In the genomic region with DNA sequence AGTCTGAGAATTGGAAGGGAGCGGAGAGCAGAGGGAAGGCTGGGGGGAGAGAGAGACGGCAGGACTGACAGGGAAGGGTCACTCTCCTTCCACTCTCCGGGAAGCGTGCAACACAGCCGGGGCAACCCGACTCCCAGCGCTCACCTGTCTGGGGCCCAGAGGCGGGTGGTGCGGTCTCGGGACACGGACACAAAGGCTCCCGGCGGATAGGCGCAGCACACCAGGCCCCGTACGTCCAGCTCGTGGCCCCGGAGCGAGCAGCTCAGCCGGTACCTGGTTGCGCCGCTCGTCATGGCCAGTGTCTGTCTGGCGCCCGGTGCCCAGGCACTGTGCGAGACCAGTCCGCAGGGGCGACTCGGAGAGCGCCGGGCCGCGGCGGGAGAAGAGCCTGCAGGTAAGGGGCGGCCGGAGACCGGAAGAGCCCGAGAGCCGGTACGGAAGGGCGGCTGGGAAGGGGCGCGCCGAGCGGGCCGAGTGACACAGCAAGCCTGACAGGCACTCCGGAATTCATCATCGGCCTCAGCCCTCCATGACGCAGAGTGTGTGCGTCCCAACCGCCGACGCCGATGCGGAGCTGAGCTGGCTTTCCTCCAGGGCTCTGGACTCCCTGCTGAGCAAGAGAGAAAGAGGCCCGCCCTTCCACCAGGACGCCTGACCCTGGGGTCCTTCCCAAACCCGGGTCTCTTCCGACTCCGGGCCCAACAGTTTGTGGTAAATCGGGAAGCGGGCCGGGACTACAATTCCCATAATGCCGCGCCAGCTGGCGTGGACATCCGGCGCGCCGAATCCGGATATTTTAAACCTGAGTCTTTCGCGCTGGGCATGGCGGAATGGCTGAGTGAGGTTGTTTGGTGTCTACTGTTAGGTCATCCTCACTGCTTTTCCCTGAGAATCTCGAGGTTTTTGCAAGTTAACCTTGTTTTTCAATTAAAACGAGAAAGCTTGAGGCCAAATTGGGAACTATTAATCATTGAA, we compare ENCODE assay signal across 8 cellular contexts. TPM values are rescaled to one million over a fixed set of nuclear protein-coding genes. Genes with fewer than 3 reads are reported as not detected.
DNase-seq lines count a peak whose midpoint lies in the region; ATAC-seq and TF ChIP-seq lines count a peak whose summit lies in the region.

A gene (minus strand): TSS at position 490 of the 975 bp plus-strand sequence. CDS start 197 bp downstream, at position 293.

- peaks cover 20% of the 10 kb centered on the region for H3K36me3 Mint-ChIP-seq in HFFc6 (ENCODE audit: low read depth)

- peaks cover 6% of the 10 kb centered on the region; the same call in 1 of the 2 replicates for H3K9me3 Mint-ChIP-seq in HFFc6

- peaks cover 57% of the 10 kb centered on the region for H3K4me1 Mint-ChIP-seq in HFFc6 (ENCODE audit: low read depth)

- peak within 1 kb of the TSS; percentile 87 for H3K4me3 Mint-ChIP-seq in HFFc6

- no peaks in the 10 kb centered on the region for H3F3A ChIP-seq in SU-DHL-6 (ENCODE audit: insufficient read depth)

- TF ChIP-seq POLR2A in NB4 (IDR thresholded peaks at IDR 0.05; ENCODE audit: extremely low read depth, insufficient read length) (peak; percentile 96), tibial nerve (IDR thresholded peaks at IDR 0.05) (peak in 1 of 2 donors; percentile 36)

- peak within 1 kb of the TSS; percentile 96 for H3K9ac ChIP-seq in SU-DHL-6 (ENCODE audit: low read length)
- H3K9ac ChIP-seq in parathyroid adenoma, result peak within 1 kb of the TSS; percentile 58

- H3K4me1 ChIP-seq in parathyroid adenoma (no peaks in the 10 kb centered on the region), tibial nerve (peaks cover 0 to 48% (median 16%) of the 10 kb centered on the region in 4 donors)

- peak within 1 kb of the TSS; percentile 75 for H3K27ac ChIP-seq in SU-DHL-6 (ENCODE audit: low read depth, low read length)
- peak within 1 kb of the TSS; percentile 93 for H3K27ac ChIP-seq in parathyroid adenoma
- H3K27ac ChIP-seq in tibial nerve, result peak within 1 kb of the TSS; percentile 97 to 98 (median 98)

- H3K27me3 ChIP-seq in GM06990 (replicated peaks; ENCODE audit: control insufficient read depth, insufficient read depth, low read length) (no peaks in the 10 kb centered on the region), SU-DHL-6 (ENCODE audit: low read length) (no peaks in the 10 kb centered on the region), parathyroid adenoma (ENCODE audit: control insufficient read depth, insufficient read depth, low read length) (no peaks in the 10 kb centered on the region), tibial nerve (no peaks in the 10 kb centered on the region)

- H3K36me3 ChIP-seq in GM06990 (ENCODE audit: control insufficient read depth, insufficient read depth, low read length) (no peaks in the 10 kb centered on the region; the same call in 1 of the 2 replicates), SU-DHL-6 (ENCODE audit: low read length) (no peaks in the 10 kb centered on the region), parathyroid adenoma (ENCODE audit: control insufficient read depth, insufficient read depth, low read length) (no peaks in the 10 kb centered on the region), tibial nerve (no peaks in the 10 kb centered on the region)

- H2AFZ ChIP-seq in SU-DHL-6 (ENCODE audit: low read depth, low read length, severe bottlenecking) (peak within 1 kb of the TSS; percentile 88), parathyroid adenoma (peak within 1 kb of the TSS; percentile 73)

- ATAC-seq in Right ventricle myocardium superior (ENCODE audit: poor library complexity), result peak; percentile 100

- H3K4me2 ChIP-seq in SU-DHL-6 (ENCODE audit: low read depth, low read length, poor library complexity, severe bottlenecking) (peak within 1 kb of the TSS; percentile 70), parathyroid adenoma (ENCODE audit: low read length) (peak within 1 kb of the TSS; percentile 97)

- peak within 1 kb of the TSS; percentile 100 for H3K27ac Mint-ChIP-seq in HFFc6

- peaks cover 49% of the 10 kb centered on the region for H3K79me2 ChIP-seq in SU-DHL-6 (ENCODE audit: insufficient read depth, low read length)
- H3K79me2 ChIP-seq in parathyroid adenoma, result peaks cover 13% of the 10 kb centered on the region

- intact Hi-C loops in Right ventricle myocardium superior (cut with DNase I), result loop anchor here (5.0 kb wide), 1 partner anchor 55 kb away; a partner anchor contains a TSS

- TF ChIP-seq CTCF in GM06990 (IDR thresholded peaks at IDR 0.05; ENCODE audit: insufficient read depth, low read length, poor library complexity, severe bottlenecking) (peak; percentile 2), HFFc6 (IDR thresholded peaks at IDR 0.05) (peak; percentile 42), NB4 (IDR thresholded peaks at IDR 0.05; ENCODE audit: low read depth, low read length) (no peak), SU-DHL-6 (IDR thresholded peaks at IDR 0.05; ENCODE audit: insufficient read depth, low read length, poor library complexity, severe bottlenecking) (no peak), parathyroid adenoma (IDR thresholded peaks at IDR 0.05) (peak; percentile 10), tibial nerve (IDR thresholded peaks at IDR 0.05) (peak in 1 of 5 experiments; percentile 37)

- DNase-seq in GM06990 (ENCODE audit: extremely low read depth, insufficient read length) (peak; percentile 93), HFFc6 (peak; percentile 91), NB4 (ENCODE audit: low read depth) (peak; percentile 99), Right ventricle myocardium superior (peak; percentile 93), tibial nerve (ENCODE audit: low spot score in 2 of 2) (peak; percentile 76 to 87)
- peak; percentile 66 for DNase-seq in activated naive CD8-positive, alpha-beta T cell treated with anti-CD3 and anti-CD28 coated beads, Interleukin-2, amount 50 U/mL, for 16 hours (ENCODE audit: low read depth, low spot score)

- 0% methylated on average over 35 to 76 of the region's 76 CpGs for WGBS in tibial nerve, 2 donors

- peak; percentile 88 to 91 for TF ChIP-seq EP300 in tibial nerve (IDR thresholded peaks at IDR 0.05)

- peaks cover 2% of the 10 kb centered on the region; the same call in 1 of the 2 replicates for H4K20me1 ChIP-seq in SU-DHL-6 (ENCODE audit: low read depth, low read length)

- H3K27me3 Mint-ChIP-seq in HFFc6 (ENCODE audit: insufficient read depth), result no peaks in the 10 kb centered on the region; the same call in 1 of the 2 replicates

- no peaks in the 10 kb centered on the region for H3K9me2 ChIP-seq in SU-DHL-6 (replicated peaks; ENCODE audit: insufficient read depth, low read length)

- H3K9me3 ChIP-seq in SU-DHL-6 (ENCODE audit: insufficient read depth, low read length) (no peaks in the 10 kb centered on the region), parathyroid adenoma (ENCODE audit: control insufficient read depth, low read length) (no peaks in the 10 kb centered on the region), tibial nerve (no peaks in the 10 kb centered on the region)

- H3K4me3 ChIP-seq in GM06990 (replicated peaks; ENCODE audit: low read depth, low read length) (peak within 1 kb of the TSS; percentile 95), NB4 (ENCODE audit: low read depth, low read length) (peak within 1 kb of the TSS; percentile 77), SU-DHL-6 (ENCODE audit: insufficient read depth, low read length, poor library complexity, severe bottlenecking) (peak within 1 kb of the TSS; percentile 99), parathyroid adenoma (ENCODE audit: low read depth, low read length) (peak within 1 kb of the TSS; percentile 91), tibial nerve (peak within 1 kb of the TSS; percentile 91 to 99 (median 96))

RNA-seq across cellular contexts. Expression of the gene that starts here (rescaled TPM):
- 10 to 100 TPM; 33.4 to 37.9 (median 36.7) TPM for total RNA-seq in HFFc6 (2021; fragmentation: NEBNext Ultra II Directional; extraction: Animal tissue kit (Norgen Biotek cat#: 25700))
- total RNA-seq in Right ventricle myocardium superior, result 28.5 TPM
- total RNA-seq in tibial nerve, result 10 to 100 TPM; 24.3 to 35.2 (median 26.7) TPM

Comparison
In these comparisons a context has a peak if more than half of its experiments do, and no peak if none do; other contexts are left out.
1. Peak in every context shown above with its lines: DNase-seq, ATAC-seq, H3K4me3 ChIP-seq and H3K27ac ChIP-seq.
2. CTCF ChIP-seq: peak in GM06990 (single experiment), HFFc6 (single experiment) and parathyroid adenoma (single experiment); none in NB4 (single experiment) and SU-DHL-6 (single experiment).